Comparison of ENCODE assay signal across 9 cellular contexts in genomic region chr9:70259512-70259802, GRCh38. TPM values are rescaled to one million over a fixed set of nuclear protein-coding genes. Genes with fewer than 3 reads are reported as not detected.
DNase-seq lines count a peak whose midpoint lies in the region; ATAC-seq, FAIRE-seq and TF ChIP-seq lines count a peak whose summit lies in the region.
"Had no signal": no experiment of that assay in that cellular context is flagged by ENCODE, and none has a peak within 500 bp of the region (broad histone marks: within the 10 kb centered on the region; RNA-seq: fewer than 3 reads in every experiment).

No MANE protein-coding gene starts in this region.

- peaks cover 16% of the 10 kb centered on the region for H3K4me1 ChIP-seq in SJCRH30
- peaks cover 21% of the 10 kb centered on the region for H3K4me1 ChIP-seq in rectal smooth muscle tissue (ENCODE audit: control insufficient read depth, insufficient read depth, low read length)

- DNase-seq in GM12891 (ENCODE audit: insufficient read length, low spot score) (peak; percentile 7), SJCRH30 (no peak), fibroblast of mammary gland (ENCODE audit: low read depth) (no peak), NCI-H1092 treated with DMSO at 0.1 percent for 48 hours (lab: John Stamatoyannopoulos, UW) (no peak)

- ATAC-seq in GM18870 (IDR thresholded peaks at IDR 0.05; ENCODE audit: unreplicated experiment) (no peak), GM19452 (IDR thresholded peaks at IDR 0.05; ENCODE audit: unreplicated experiment) (no peak), GM18498 (IDR thresholded peaks at IDR 0.05; ENCODE audit: unreplicated experiment) (no peak)

- H3K9me3 ChIP-seq in SJCRH30 (replicated peaks): no peaks in the 10 kb centered on the region

- peak overlapping the region; percentile 85 for H3K27ac ChIP-seq in SJCRH30
- peak overlapping the region; percentile 83 for H3K27ac ChIP-seq in rectal smooth muscle tissue (ENCODE audit: low read depth, low read length)

- H3K36me3 ChIP-seq in SJCRH30 (peaks cover 35% of the 10 kb centered on the region), rectal smooth muscle tissue (ENCODE audit: control insufficient read depth, insufficient read depth, low read length) (peaks cover 3% of the 10 kb centered on the region)

- H3K4me3 ChIP-seq in SJCRH30: peak overlapping the region; percentile 83
- peak overlapping the region; percentile 78 for H3K4me3 ChIP-seq in fibroblast of mammary gland (ENCODE audit: control insufficient read depth, low read depth, low read length)
- H3K4me3 ChIP-seq in rectal smooth muscle tissue (ENCODE audit: low read length): peak overlapping the region; percentile 79

- peak overlapping the region; percentile 60 for H3K9ac ChIP-seq in rectal smooth muscle tissue (ENCODE audit: low read length)

- FAIRE-seq in GM12891 (lab: Jason Lieb, UNC): peak; percentile 5
- FAIRE-seq: colon had no signal

- H3K27me3 ChIP-seq in SJCRH30: no peaks in the 10 kb centered on the region
- no peaks in the 10 kb centered on the region for H3K27me3 ChIP-seq in rectal smooth muscle tissue (ENCODE audit: control insufficient read depth, insufficient read depth, low read length)

- TF ChIP-seq POLR2A in GM12891 (IDR thresholded peaks at IDR 0.05; ENCODE audit: low read depth, low read length): no peak

- no peak for TF ChIP-seq CTCF in fibroblast of mammary gland (conservative IDR thresholded peaks at IDR 0.05; ENCODE audit: control insufficient read depth, insufficient read depth, low read depth, low read length)

TF ChIP-seq in GM12891, 5 proteins besides CTCF, POLR2A, EP300 and RAD21:
- TF ChIP-seq TAF1 (IDR thresholded peaks at IDR 0.05; ENCODE audit: low read depth, low read length) (no peak), PAX5 (IDR thresholded peaks at IDR 0.05; ENCODE audit: insufficient read depth, low read length, severe bottlenecking) (no peak), SPI1 (IDR thresholded peaks at IDR 0.05; ENCODE audit: low read depth, low read length) (no peak), POU2F2 (IDR thresholded peaks at IDR 0.05; ENCODE audit: low read depth, low read length) (no peak), POLR2AphosphoS5 (IDR thresholded peaks at IDR 0.05; ENCODE audit: low read depth, low read length) (no peak)

RNA-seq across cellular contexts. Expression of gene SMC5, which starts 0.7 kb away (rescaled TPM):
- polyA plus RNA-seq in GM12891 (2012; ENCODE audit: low read depth, missing spikeins): 11.2 TPM
- 56.8 and 65.0 TPM in 2 replicates for total RNA-seq in SJCRH30 (2014; rRNA removed; shearing (Covaris generic))
